Comparison of ENCODE assay signal across 20 cellular contexts in the genomic region with DNA sequence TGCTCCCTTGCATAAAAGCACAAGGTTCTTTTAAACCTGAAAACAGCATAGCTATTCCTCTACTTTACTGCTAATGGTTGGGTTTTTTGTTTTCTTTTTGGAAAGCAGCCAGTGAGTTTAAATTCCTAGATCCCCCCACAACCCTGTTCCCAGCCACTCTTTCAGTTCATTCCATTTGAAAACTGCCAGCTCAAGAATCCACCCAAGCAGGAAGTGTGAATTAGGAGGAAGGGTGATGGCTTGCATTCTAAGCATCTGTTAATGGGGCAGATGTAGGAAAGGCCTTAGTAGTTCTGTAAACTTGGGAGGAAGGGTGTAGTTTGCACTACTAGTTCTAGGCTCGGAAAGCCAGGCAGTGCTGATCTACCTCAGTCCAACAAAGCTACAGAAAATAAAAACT.
DNase-seq lines count a peak whose midpoint lies in the region; ATAC-seq, FAIRE-seq and TF ChIP-seq lines count a peak whose summit lies in the region.
"Had no signal": no experiment of that assay in that cellular context is flagged by ENCODE, and none has a peak within 500 bp of the region (broad histone marks: within the 10 kb centered on the region; RNA-seq: fewer than 3 reads in every experiment).

No MANE protein-coding gene starts in this region.

- intact Hi-C loops in cardiac septum (cut with DNase I) = no loop called here

- H2AFZ ChIP-seq in hepatocyte = no peak overlapping the region

- no peaks in the 10 kb centered on the region for H3K79me2 ChIP-seq in hepatocyte

- TF ChIP-seq CTCF in hepatocyte (IDR thresholded peaks at IDR 0.05; ENCODE audit: poor library complexity) (no peak), nephron (IDR thresholded peaks at IDR 0.05; ENCODE audit: unreplicated experiment in 3 of 3) (no peak)

- peak; percentile 68 for DNase-seq in astrocyte of the hippocampus (ENCODE audit: low read depth, low spot score)
- DNase-seq in hepatocyte (ENCODE audit: low spot score) = no peak
- DNase-seq in cardiac septum (ENCODE audit: low spot score) = no peak
- DNase-seq in urothelium cell line (ENCODE audit: low spot score) = no peak
- DNase-seq: Calu3; CD4-positive, alpha-beta memory T cell; H9; NCI-H1105 treated with DMSO at 0.1 percent for 48 hours; NCI-H187 treated with DMSO at 0.1 percent for 48 hours; NCI-H69; NK-92 treated with Interleukin-12 subunit alpha and Interleukin-12 subunit beta, amount 100 ng/mL, for 24 hours; OCI-M1; RPMI8226 had no signal

- H3K27me3 ChIP-seq in hepatocyte = no peaks in the 10 kb centered on the region
- H3K27me3 ChIP-seq: SJCRH30 had no signal

- H3K9me3 Mint-ChIP-seq in nephron = peaks cover 4% of the 10 kb centered on the region
- H3K9me3 Mint-ChIP-seq in stimulated activated memory B cell treated with anti-CD40 and anti-IgM and Interleukin-4, amounts not matched to agents 10 μg/mL and 1 μg/mL and 100 μg/mL, for 72 hours = no peaks in the 10 kb centered on the region
- H3K9me3 Mint-ChIP-seq: CD4-positive, alpha-beta memory T cell; H9 had no signal

- H4K20me1 ChIP-seq in hepatocyte (ENCODE audit: insufficient read depth, poor library complexity, severe bottlenecking) = no peaks in the 10 kb centered on the region

- H3K27ac ChIP-seq in hepatocyte = peak overlapping the region; percentile 3
- H3K27ac ChIP-seq: HL-60, SJCRH30 had no signal

- H3K9me2 ChIP-seq in hepatocyte (replicated peaks; ENCODE audit: insufficient read depth) = no peaks in the 10 kb centered on the region

- H3K4me1 Mint-ChIP-seq in nephron = peaks cover 58% of the 10 kb centered on the region
- no peaks in the 10 kb centered on the region for H3K4me1 Mint-ChIP-seq in stimulated activated memory B cell treated with anti-CD40 and anti-IgM and Interleukin-4, amounts not matched to agents 10 μg/mL and 1 μg/mL and 100 μg/mL, for 72 hours

- peaks cover 26% of the 10 kb centered on the region for H3K4me1 ChIP-seq in hepatocyte (ENCODE audit: insufficient read depth)
- H3K4me1 ChIP-seq: SJCRH30 had no signal

- peak overlapping the region; percentile 81 to 97 (median 88) for H3K27ac Mint-ChIP-seq in nephron
- peak overlapping the region; percentile 12 for H3K27ac Mint-ChIP-seq in stimulated activated memory B cell treated with anti-CD40 and anti-IgM and Interleukin-4, amounts not matched to agents 10 μg/mL and 1 μg/mL and 100 μg/mL, for 72 hours
- H3K27ac Mint-ChIP-seq: CD4-positive, alpha-beta memory T cell had no signal

- FAIRE-seq in urothelium cell line (lab: Jason Lieb, UNC) = no peak
- FAIRE-seq: HTR-8/SVneo had no signal

- H3K4me3 Mint-ChIP-seq in nephron = no peak overlapping the region
- H3K4me3 Mint-ChIP-seq in stimulated activated memory B cell treated with anti-CD40 and anti-IgM and Interleukin-4, amounts not matched to agents 10 μg/mL and 1 μg/mL and 100 μg/mL, for 72 hours = no peak overlapping the region
- H3K4me3 Mint-ChIP-seq: CD4-positive, alpha-beta memory T cell; H9 had no signal

- H3K9me3 ChIP-seq in hepatocyte (ENCODE audit: low read depth) = no peaks in the 10 kb centered on the region

- no peak overlapping the region for H3K4me3 ChIP-seq in hepatocyte
- H3K4me3 ChIP-seq: SJCRH30 had no signal

- WGBS in hepatocyte (ENCODE audit: low lambda C conversion rate, missing lambda C conversion rate) = 75% methylated on average over 1 of the region's 1 CpG

- no peaks in the 10 kb centered on the region for H3K36me3 ChIP-seq in hepatocyte (replicated peaks; ENCODE audit: insufficient read depth, low read depth)
- H3K36me3 ChIP-seq: SJCRH30 had no signal

- peaks cover 11% of the 10 kb centered on the region for H3K36me3 Mint-ChIP-seq in nephron (ENCODE audit: low read depth)
- H3K36me3 Mint-ChIP-seq in stimulated activated memory B cell treated with anti-CD40 and anti-IgM and Interleukin-4, amounts not matched to agents 10 μg/mL and 1 μg/mL and 100 μg/mL, for 72 hours = peaks cover 7% of the 10 kb centered on the region
- H3K36me3 Mint-ChIP-seq: CD4-positive, alpha-beta memory T cell had no signal

- no peak overlapping the region for H3K4me2 ChIP-seq in hepatocyte

- H3K27me3 Mint-ChIP-seq in nephron (ENCODE audit: low read depth) = no peaks in the 10 kb centered on the region
- no peaks in the 10 kb centered on the region for H3K27me3 Mint-ChIP-seq in stimulated activated memory B cell treated with anti-CD40 and anti-IgM and Interleukin-4, amounts not matched to agents 10 μg/mL and 1 μg/mL and 100 μg/mL, for 72 hours
- H3K27me3 Mint-ChIP-seq: CD4-positive, alpha-beta memory T cell had no signal

- no peak for ATAC-seq in stimulated activated memory B cell treated with anti-CD40 and anti-IgM and Interleukin-4, amounts not matched to agents 10 μg/mL and 1 μg/mL and 100 μg/mL, for 72 hours
- ATAC-seq in HG03571 (IDR thresholded peaks at IDR 0.05; ENCODE audit: unreplicated experiment) = no peak
- no peak for ATAC-seq in GM21360 (IDR thresholded peaks at IDR 0.05; ENCODE audit: unreplicated experiment)
